Comparison of ENCODE assay signal across 8 cellular contexts in the genomic region with DNA sequence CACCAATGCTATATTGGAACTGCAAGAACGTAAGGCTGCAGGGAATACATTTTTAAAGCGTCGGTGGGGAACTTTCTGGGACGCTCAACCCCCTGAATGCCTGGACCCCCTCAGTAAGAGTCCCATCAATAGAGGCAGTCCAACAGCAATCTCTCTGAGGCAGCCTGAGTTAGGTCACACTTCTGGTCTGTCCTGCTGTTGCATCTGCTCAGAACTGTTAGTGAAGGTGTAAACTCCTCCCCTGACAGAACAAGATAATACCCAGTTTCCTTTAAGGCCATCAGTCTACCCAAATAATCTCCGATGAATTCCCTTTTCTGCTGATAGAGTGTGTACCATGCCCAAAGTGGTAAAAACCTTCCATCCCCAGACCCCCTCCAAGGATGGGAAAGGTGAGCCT. TPM values are rescaled to one million over a fixed set of nuclear protein-coding genes. Genes with fewer than 3 reads are reported as not detected.
DNase-seq lines count a peak whose midpoint lies in the region; ATAC-seq, FAIRE-seq and TF ChIP-seq lines count a peak whose summit lies in the region.

No MANE protein-coding gene starts in this region.

- H3K79me2 ChIP-seq in hepatocyte, result peaks cover 33% of the 10 kb centered on the region

- peak overlapping the region; percentile 48 for H3K4me3 ChIP-seq in hepatocyte

- H3K4me3 Mint-ChIP-seq in stimulated activated effector memory CD8-positive, alpha-beta T cell treated with anti-CD3 and anti-CD28 coated beads, Interleukin-12 subunit alpha, Interleukin-12 subunit beta, amount 100 ng/mL, for 72 hours, result peak overlapping the region; percentile 99

- FAIRE-seq in GM12891 (lab: Jason Lieb, UNC), result no peak

- WGBS in hepatocyte (ENCODE audit: low lambda C conversion rate, missing lambda C conversion rate), result 88% methylated on average over 5 of the region's 5 CpGs

- H3K36me3 ChIP-seq in hepatocyte (replicated peaks; ENCODE audit: insufficient read depth, low read depth), result peaks cover 4% of the 10 kb centered on the region

- no peak for ATAC-seq in stimulated activated effector memory CD8-positive, alpha-beta T cell treated with anti-CD3 and anti-CD28 coated beads, Interleukin-12 subunit alpha, Interleukin-12 subunit beta, amount 100 ng/mL, for 72 hours
- ATAC-seq in HG03457 (IDR thresholded peaks at IDR 0.05; ENCODE audit: unreplicated experiment), result no peak

- H3K9me3 Mint-ChIP-seq in stimulated activated effector memory CD8-positive, alpha-beta T cell treated with anti-CD3 and anti-CD28 coated beads, Interleukin-12 subunit alpha, Interleukin-12 subunit beta, amount 100 ng/mL, for 72 hours, result no peaks in the 10 kb centered on the region

- peaks cover 33% of the 10 kb centered on the region for H3K4me1 Mint-ChIP-seq in stimulated activated effector memory CD8-positive, alpha-beta T cell treated with anti-CD3 and anti-CD28 coated beads, Interleukin-12 subunit alpha, Interleukin-12 subunit beta, amount 100 ng/mL, for 72 hours

- peaks cover 19% of the 10 kb centered on the region for H3K36me3 Mint-ChIP-seq in stimulated activated effector memory CD8-positive, alpha-beta T cell treated with anti-CD3 and anti-CD28 coated beads, Interleukin-12 subunit alpha, Interleukin-12 subunit beta, amount 100 ng/mL, for 72 hours

- H3K27ac Mint-ChIP-seq in stimulated activated effector memory CD8-positive, alpha-beta T cell treated with anti-CD3 and anti-CD28 coated beads, Interleukin-12 subunit alpha, Interleukin-12 subunit beta, amount 100 ng/mL, for 72 hours, result no peak overlapping the region

- TF ChIP-seq CTCF in VCaP (conservative IDR thresholded peaks at IDR 0.05) (no peak), hepatocyte (IDR thresholded peaks at IDR 0.05; ENCODE audit: poor library complexity) (no peak)

- H3K4me1 ChIP-seq in hepatocyte (ENCODE audit: insufficient read depth), result peaks cover 7% of the 10 kb centered on the region

- no peaks in the 10 kb centered on the region for H4K20me1 ChIP-seq in hepatocyte (ENCODE audit: insufficient read depth, poor library complexity, severe bottlenecking)

- H3K9me3 ChIP-seq in hepatocyte (ENCODE audit: low read depth), result no peaks in the 10 kb centered on the region

- H3K27me3 ChIP-seq in hepatocyte, result no peaks in the 10 kb centered on the region

- H3K4me2 ChIP-seq in hepatocyte, result peak overlapping the region; percentile 79

- H3K27ac ChIP-seq in VCaP (peak overlapping the region; percentile 80), hepatocyte (no peak overlapping the region)

- DNase-seq in NCI-H748 (lab: John Stamatoyannopoulos, UW; ENCODE audit: unreplicated experiment), result peak; percentile 29
- DNase-seq in NCI-H748 treated with DMSO at 0.1 percent for 48 hours (lab: John Stamatoyannopoulos, UW), result no peak
- DNase-seq in hepatocyte (ENCODE audit: low spot score), result no peak
- DNase-seq in stimulated activated effector memory CD8-positive, alpha-beta T cell treated with anti-CD3 and anti-CD28 coated beads, Interleukin-12 subunit alpha, Interleukin-12 subunit beta, amount 100 ng/mL, for 72 hours (ENCODE audit: low spot score in 2 of 2), result no peak
- DNase-seq in GM12891 (ENCODE audit: insufficient read length, low spot score), result no peak
- no peak for DNase-seq in stimulated activated CD4-positive, alpha-beta T cell treated with anti-CD3 and anti-CD28 coated beads, Interleukin-12 subunit alpha, Interleukin-12 subunit beta, amount 100 ng/mL, for 4 hours

- H3K9me2 ChIP-seq in hepatocyte (replicated peaks; ENCODE audit: insufficient read depth), result no peaks in the 10 kb centered on the region

- peak overlapping the region; percentile 73 for H2AFZ ChIP-seq in hepatocyte

- no peak for TF ChIP-seq POLR2A in GM12891 (IDR thresholded peaks at IDR 0.05; ENCODE audit: low read depth, low read length)

TF ChIP-seq in GM12891, 5 proteins besides CTCF, POLR2A, EP300 and RAD21:
- TF ChIP-seq POLR2AphosphoS5 (IDR thresholded peaks at IDR 0.05; ENCODE audit: low read depth, low read length) (no peak), POU2F2 (IDR thresholded peaks at IDR 0.05; ENCODE audit: low read depth, low read length) (no peak), PAX5 (IDR thresholded peaks at IDR 0.05; ENCODE audit: insufficient read depth, low read length, severe bottlenecking) (no peak), TAF1 (IDR thresholded peaks at IDR 0.05; ENCODE audit: low read depth, low read length) (no peak), SPI1 (IDR thresholded peaks at IDR 0.05; ENCODE audit: low read depth, low read length) (no peak)
TF ChIP-seq in GM12891: peak in this region for 0.

RNA-seq across cellular contexts. Expression of gene RNGTT, which starts 1.1 kb away (rescaled TPM):
- total RNA-seq in hepatocyte, result 15.6 and 16.1 TPM in 2 replicates
- polyA plus RNA-seq in hepatocyte, result 7.4 and 8.9 TPM in 2 replicates
- polyA plus RNA-seq in GM12891 (2012; ENCODE audit: low read depth, missing spikeins), result 12.9 TPM
